Comparison of ENCODE assay signal across 8 cellular contexts in genomic region chr2:85132834-85133637, GRCh38. TPM values are rescaled to one million over a fixed set of nuclear protein-coding genes. Genes with fewer than 3 reads are reported as not detected.
DNase-seq lines count a peak whose midpoint lies in the region; ATAC-seq and TF ChIP-seq lines count a peak whose summit lies in the region.

A gene with protein sequence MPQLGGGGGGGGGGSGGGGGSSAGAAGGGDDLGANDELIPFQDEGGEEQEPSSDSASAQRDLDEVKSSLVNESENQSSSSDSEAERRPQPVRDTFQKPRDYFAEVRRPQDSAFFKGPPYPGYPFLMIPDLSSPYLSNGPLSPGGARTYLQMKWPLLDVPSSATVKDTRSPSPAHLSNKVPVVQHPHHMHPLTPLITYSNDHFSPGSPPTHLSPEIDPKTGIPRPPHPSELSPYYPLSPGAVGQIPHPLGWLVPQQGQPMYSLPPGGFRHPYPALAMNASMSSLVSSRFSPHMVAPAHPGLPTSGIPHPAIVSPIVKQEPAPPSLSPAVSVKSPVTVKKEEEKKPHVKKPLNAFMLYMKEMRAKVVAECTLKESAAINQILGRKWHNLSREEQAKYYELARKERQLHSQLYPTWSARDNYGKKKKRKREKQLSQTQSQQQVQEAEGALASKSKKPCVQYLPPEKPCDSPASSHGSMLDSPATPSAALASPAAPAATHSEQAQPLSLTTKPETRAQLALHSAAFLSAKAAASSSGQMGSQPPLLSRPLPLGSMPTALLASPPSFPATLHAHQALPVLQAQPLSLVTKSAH (plus strand): TSS chr2:85133392. CDS start chr2:85133685, 293 bp downstream.

- H3K9me3 ChIP-seq in Karpas-422 (ENCODE audit: low read length) = no peaks in the 10 kb centered on the region

- H4K20me1 ChIP-seq in Karpas-422 (ENCODE audit: insufficient read depth, low read depth, low read length) = no peaks in the 10 kb centered on the region

- H3K79me2 ChIP-seq in Karpas-422 (ENCODE audit: low read length) = no peaks in the 10 kb centered on the region

- H3K27ac ChIP-seq in Karpas-422 (ENCODE audit: low read length) = no peak within 1 kb of the TSS

- H3K27me3 ChIP-seq in Karpas-422 (ENCODE audit: low read length) = no peaks in the 10 kb centered on the region

- peaks cover 44% of the 10 kb centered on the region for H3K27me3 Mint-ChIP-seq in brain

- H2AFZ ChIP-seq in Karpas-422 (ENCODE audit: low read length) = no peak within 1 kb of the TSS

- DNase-seq in DMS53 treated with DMSO at 0.1 percent for 48 hours (lab: John Stamatoyannopoulos, UW; ENCODE audit: unreplicated experiment) (peak; percentile 48), RPMI7951 (ENCODE audit: low read depth) (peak; percentile 83), hypothalamus (lab: John Stamatoyannopoulos, UW) (peak in 45 of 51 donors; percentile 6 to 81 (median 54)), putamen (ENCODE audit: low spot score) (peak; percentile 39), Karpas-422 (no peak), SIG-M5 treated with dmso at 0.1 percent for 504 hours (lab: John Stamatoyannopoulos, UW; ENCODE audit: unreplicated experiment) (no peak)

- H3K36me3 Mint-ChIP-seq in brain = peaks cover under 1% of the 10 kb centered on the region

- ATAC-seq in HG03354 (IDR thresholded peaks at IDR 0.05; ENCODE audit: poor library complexity, severe bottlenecking, unreplicated experiment) = peak; percentile 56

- H3K9ac ChIP-seq in Karpas-422 (ENCODE audit: low read length) = no peak within 1 kb of the TSS

- H3K27ac Mint-ChIP-seq in brain = peak within 1 kb of the TSS; percentile 64 to 93 (median 78)

- TF ChIP-seq CTCF in brain (conservative IDR thresholded peaks at IDR 0.05) = peak; percentile 95 to 96

- no peak within 1 kb of the TSS for H3K4me3 ChIP-seq in Karpas-422 (ENCODE audit: low read length)

- H3K4me3 Mint-ChIP-seq in brain = peak within 1 kb of the TSS; percentile 85 to 90 (median 89)

- no peaks in the 10 kb centered on the region for H3K9me2 ChIP-seq in Karpas-422 (replicated peaks; ENCODE audit: insufficient read depth, low read length)

- no peaks in the 10 kb centered on the region for H3K36me3 ChIP-seq in Karpas-422 (ENCODE audit: insufficient read depth, low read length)

- H3K4me1 ChIP-seq in Karpas-422 (ENCODE audit: low read length) = no peaks in the 10 kb centered on the region

- H3K9me3 Mint-ChIP-seq in brain = peaks cover 0 to 3% (median 0%) of the 10 kb centered on the region in 5 experiments

- H3K4me1 Mint-ChIP-seq in brain = peaks cover 37% of the 10 kb centered on the region

- no peak within 1 kb of the TSS for H3K4me2 ChIP-seq in Karpas-422 (ENCODE audit: low read depth, low read length, poor library complexity, severe bottlenecking)

RNA-seq across cellular contexts. Expression of the gene that starts here (rescaled TPM):
- total RNA-seq in RPMI7951 (2014; rRNA removed; shearing (Covaris generic)) = 0.39 TPM in 1 of 2 replicates, not detected in the other
- polyA plus RNA-seq in brain (ENCODE audit: insufficient read depth, low read depth, low replicate concordance) = 15.3 TPM
- not detected in 2 replicates for total RNA-seq in Karpas-422 (2014; rRNA removed; shearing (Covaris generic); ENCODE audit: low replicate concordance)

Comparison
In these comparisons a context has a peak if more than half of its experiments do, and no peak if none do; other contexts are left out.
1. Peak in DNase-seq in RPMI7951; RNA of the gene not detected or under 1 TPM.
2. DNase-seq: peak in DMS53 treated with DMSO at 0.1 percent for 48 hours (single experiment), hypothalamus (45 of 51) and putamen (single experiment); none in Karpas-422 (single experiment) and SIG-M5 treated with dmso at 0.1 percent for 504 hours (single experiment).